In genomic region chr20:62825994-62826645, GRCh38 we compare ENCODE assay signal across 16 cellular contexts. TPM values are rescaled to one million over a fixed set of nuclear protein-coding genes. Genes with fewer than 3 reads are reported as not detected.
"Had no signal": no experiment of that assay in that cellular context is flagged by ENCODE, and none has a peak within 500 bp of the region (broad histone marks: within the 10 kb centered on the region; RNA-seq: fewer than 3 reads in every experiment).

No MANE protein-coding gene starts in this region.

- ATAC-seq: activated CD4-positive, alpha-beta T cell treated with anti-CD3 and anti-CD28 coated beads for 36 hours; activated CD8-positive, alpha-beta memory T cell treated with anti-CD3 and anti-CD28 coated beads, Interleukin-2, amount 10 ng/mL, durations not matched to agents 7 days and 5 days; stimulated activated naive CD8-positive, alpha-beta T cell treated with anti-CD3 and anti-CD28 coated beads, Interleukin-15, Interleukin-2, amounts not matched to agents 100 U/mL and 50 U/mL, for 24 hours had no signal

- H3K4me3 ChIP-seq: adrenal gland, colonic mucosa, left lung, mucosa of descending colon, upper lobe of right lung had no signal

- H3K9me3 ChIP-seq: adrenal gland, colonic mucosa, left lung, mucosa of descending colon, neutrophil, upper lobe of right lung had no signal

- H3K36me3 ChIP-seq: adrenal gland, colonic mucosa, left lung, neutrophil, upper lobe of right lung had no signal

- H3K27ac ChIP-seq: adrenal gland, colonic mucosa, left lung, neutrophil, upper lobe of right lung had no signal

- H3K27me3 ChIP-seq: adrenal gland, colonic mucosa, left lung had no signal

- DNase-seq: activated CD4-positive, alpha-beta memory T cell treated with anti-CD3 and anti-CD28 coated beads for 36 hours; activated CD4-positive, alpha-beta T cell treated with anti-CD3 and anti-CD28 coated beads for 36 hours; activated CD8-positive, alpha-beta memory T cell treated with anti-CD3 and anti-CD28 coated beads, Interleukin-2, amount 10 ng/mL, durations not matched to agents 7 days and 5 days; activated naive CD4-positive, alpha-beta T cell treated with anti-CD3 and anti-CD28 coated beads, Interleukin-2, amount 50 U/mL, for 16 hours; activated T-cell treated with anti-CD3 and anti-CD28 coated beads, Interleukin-2, amount 50 U/mL, for 24 hours; central memory CD4-positive, alpha-beta T cell; colonic mucosa; islet precursor cell; small intestine; stimulated activated CD4-positive, alpha-beta T cell treated with anti-CD3 and anti-CD28 coated beads, Interleukin-4, amount 100 ng/mL, for 24 hours; stimulated activated naive CD8-positive, alpha-beta T cell treated with anti-CD3 and anti-CD28 coated beads, Interleukin-15, Interleukin-2, amounts not matched to agents 100 U/mL and 50 U/mL, for 24 hours; upper lobe of right lung had no signal

- FAIRE-seq: small intestine had no signal

RNA-seq across cellular contexts. Expression of gene COL9A3, which starts 9.3 kb away (rescaled TPM):
- total RNA-seq: activated CD4-positive, alpha-beta memory T cell treated with anti-CD3 and anti-CD28 coated beads for 36 hours; activated CD4-positive, alpha-beta T cell treated with anti-CD3 and anti-CD28 coated beads for 36 hours had no signal
